ENCODE assay signal across 13 cellular contexts in genomic region chr14:98959410-98959809, GRCh38.
DNase-seq lines count a peak whose midpoint lies in the region; ATAC-seq and TF ChIP-seq lines count a peak whose summit lies in the region.
"Had no signal": no experiment of that assay in that cellular context is flagged by ENCODE, and none has a peak within 500 bp of the region (broad histone marks: within the 10 kb centered on the region; RNA-seq: fewer than 3 reads in every experiment).

No MANE protein-coding gene starts in this region.

- no peak overlapping the region for H3K27ac ChIP-seq in left ventricle myocardium inferior (replicated peaks)
- no peak overlapping the region for H3K27ac ChIP-seq in CD4-positive, alpha-beta T cell (ENCODE audit: low read depth, low read length)
- H3K27ac ChIP-seq: HL-60 had no signal

- intact Hi-C loops in cardiac septum (cut with DNase I) (no loop called here), left ventricle myocardium inferior (cut with micrococcal nuclease) (no loop called here)
- intact Hi-C loops in activated T-helper 2 cell treated with anti-CD3 and anti-CD28 coated beads, Interferon-gamma antibody, Interleukin-2, Interleukin-4, amounts not matched to agents 10 μg/mL and 5 μg/mL and 100 μg/mL, durations not matched to agents 14 hours and 24 hours and 36 hours (cut with micrococcal nuclease): no loop called here
- intact Hi-C loops in CD4-positive, alpha-beta T cell (cut with DNase I, micrococcal nuclease): no loop called here

- no peak overlapping the region for H3K4me3 Mint-ChIP-seq in activated T-helper 2 cell treated with anti-CD3 and anti-CD28 coated beads, Interferon-gamma antibody, Interleukin-2, Interleukin-4, amounts not matched to agents 10 μg/mL and 5 μg/mL and 100 μg/mL, durations not matched to agents 14 hours and 24 hours and 36 hours (ENCODE audit: low read depth)
- no peak overlapping the region for H3K4me3 Mint-ChIP-seq in CD4-positive, alpha-beta T cell
- H3K4me3 Mint-ChIP-seq: B cell; CD4-positive, alpha-beta memory T cell had no signal

- POLR2A ChIA-PET in CD4-positive, alpha-beta T cell (lab: Charles Lee): no interaction called here

- H3K27me3 ChIP-seq in left ventricle myocardium inferior (ENCODE audit: low read depth): peaks cover 73% of the 10 kb centered on the region
- no peaks in the 10 kb centered on the region for H3K27me3 ChIP-seq in CD4-positive, alpha-beta T cell (ENCODE audit: control insufficient read depth, insufficient read depth, low read length)

- no peak for TF ChIP-seq CTCF in left ventricle myocardium inferior (IDR thresholded peaks at IDR 0.05; ENCODE audit: borderline replicate concordance)
- TF ChIP-seq CTCF in CD4-positive, alpha-beta T cell (IDR thresholded peaks at IDR 0.05): no peak

- H3K4me3 ChIP-seq in left ventricle myocardium inferior: no peak overlapping the region

- ATAC-seq in CD4-positive, alpha-beta T cell (ENCODE audit: poor library complexity): no peak

- no peak overlapping the region for H3K27ac Mint-ChIP-seq in activated T-helper 2 cell treated with anti-CD3 and anti-CD28 coated beads, Interferon-gamma antibody, Interleukin-2, Interleukin-4, amounts not matched to agents 10 μg/mL and 5 μg/mL and 100 μg/mL, durations not matched to agents 14 hours and 24 hours and 36 hours
- no peak overlapping the region for H3K27ac Mint-ChIP-seq in CD4-positive, alpha-beta T cell
- H3K27ac Mint-ChIP-seq: B cell had no signal

- CTCF ChIA-PET in CD4-positive, alpha-beta T cell (lab: Charles Lee): no interaction called here

- no peaks in the 10 kb centered on the region for H3K36me3 ChIP-seq in left ventricle myocardium inferior

- peak; percentile 67 for DNase-seq in cardiac septum (ENCODE audit: low spot score)
- no peak for DNase-seq in left ventricle myocardium inferior
- DNase-seq in activated CD8-positive, alpha-beta memory T cell treated with anti-CD3 and anti-CD28 coated beads, Interleukin-2, amount 50 U/mL, for 48 hours: peak; percentile 23
- DNase-seq in islet precursor cell: peak; percentile 28
- peak; percentile 28 for DNase-seq in ureter (ENCODE audit: low spot score)
- no peak for DNase-seq in activated T-helper 2 cell treated with anti-CD3 and anti-CD28 coated beads, Interferon-gamma antibody, Interleukin-2, Interleukin-4, amounts not matched to agents 10 μg/mL and 5 μg/mL and 100 μg/mL, durations not matched to agents 14 hours and 24 hours and 36 hours (ENCODE audit: low spot score)
- DNase-seq in CD4-positive, alpha-beta T cell: no peak
- DNase-seq: C1 segment of cervical spinal cord; CD4-positive, alpha-beta memory T cell; DMS79; EL had no signal

- no peaks in the 10 kb centered on the region for H3K36me3 Mint-ChIP-seq in activated T-helper 2 cell treated with anti-CD3 and anti-CD28 coated beads, Interferon-gamma antibody, Interleukin-2, Interleukin-4, amounts not matched to agents 10 μg/mL and 5 μg/mL and 100 μg/mL, durations not matched to agents 14 hours and 24 hours and 36 hours (ENCODE audit: low read depth)
- H3K36me3 Mint-ChIP-seq in CD4-positive, alpha-beta T cell (ENCODE audit: low read depth): no peaks in the 10 kb centered on the region
- H3K36me3 Mint-ChIP-seq: CD4-positive, alpha-beta memory T cell had no signal

- H3K9me3 Mint-ChIP-seq in activated T-helper 2 cell treated with anti-CD3 and anti-CD28 coated beads, Interferon-gamma antibody, Interleukin-2, Interleukin-4, amounts not matched to agents 10 μg/mL and 5 μg/mL and 100 μg/mL, durations not matched to agents 14 hours and 24 hours and 36 hours: no peaks in the 10 kb centered on the region
- no peaks in the 10 kb centered on the region for H3K9me3 Mint-ChIP-seq in CD4-positive, alpha-beta T cell

- H3K27me3 Mint-ChIP-seq in activated T-helper 2 cell treated with anti-CD3 and anti-CD28 coated beads, Interferon-gamma antibody, Interleukin-2, Interleukin-4, amounts not matched to agents 10 μg/mL and 5 μg/mL and 100 μg/mL, durations not matched to agents 14 hours and 24 hours and 36 hours (ENCODE audit: low read depth): peaks cover 4% of the 10 kb centered on the region
- no peaks in the 10 kb centered on the region for H3K27me3 Mint-ChIP-seq in CD4-positive, alpha-beta T cell
- H3K27me3 Mint-ChIP-seq: B cell; CD4-positive, alpha-beta memory T cell had no signal

- H3K4me1 Mint-ChIP-seq in activated T-helper 2 cell treated with anti-CD3 and anti-CD28 coated beads, Interferon-gamma antibody, Interleukin-2, Interleukin-4, amounts not matched to agents 10 μg/mL and 5 μg/mL and 100 μg/mL, durations not matched to agents 14 hours and 24 hours and 36 hours (ENCODE audit: low read depth): peaks cover 4% of the 10 kb centered on the region
- peaks cover 37% of the 10 kb centered on the region for H3K4me1 Mint-ChIP-seq in CD4-positive, alpha-beta T cell (ENCODE audit: low read depth)
- H3K4me1 Mint-ChIP-seq: B cell had no signal

- no peaks in the 10 kb centered on the region for H3K9me3 ChIP-seq in left ventricle myocardium inferior (replicated peaks)
- H3K9me3 ChIP-seq in CD4-positive, alpha-beta T cell (ENCODE audit: control insufficient read depth, low read length): no peaks in the 10 kb centered on the region

- H3K4me1 ChIP-seq in left ventricle myocardium inferior: no peaks in the 10 kb centered on the region

Comparison
In these comparisons a context has a peak if more than half of its experiments do, and no peak if none do; other contexts are left out.
1. DNase-seq: peak in cardiac septum (single experiment), activated CD8-positive, alpha-beta memory T cell treated with anti-CD3 and anti-CD28 coated beads, Interleukin-2, amount 50 U/mL, for 48 hours (single experiment), islet precursor cell (single experiment) and ureter (single experiment); none in left ventricle myocardium inferior (single experiment), activated T-helper 2 cell treated with anti-CD3 and anti-CD28 coated beads, Interferon-gamma antibody, Interleukin-2, Interleukin-4, amounts not matched to agents 10 μg/mL and 5 μg/mL and 100 μg/mL, durations not matched to agents 14 hours and 24 hours and 36 hours (single experiment) and CD4-positive, alpha-beta T cell (0 of 10).